Comparison of ENCODE assay signal across 16 cellular contexts in the genomic region with DNA sequence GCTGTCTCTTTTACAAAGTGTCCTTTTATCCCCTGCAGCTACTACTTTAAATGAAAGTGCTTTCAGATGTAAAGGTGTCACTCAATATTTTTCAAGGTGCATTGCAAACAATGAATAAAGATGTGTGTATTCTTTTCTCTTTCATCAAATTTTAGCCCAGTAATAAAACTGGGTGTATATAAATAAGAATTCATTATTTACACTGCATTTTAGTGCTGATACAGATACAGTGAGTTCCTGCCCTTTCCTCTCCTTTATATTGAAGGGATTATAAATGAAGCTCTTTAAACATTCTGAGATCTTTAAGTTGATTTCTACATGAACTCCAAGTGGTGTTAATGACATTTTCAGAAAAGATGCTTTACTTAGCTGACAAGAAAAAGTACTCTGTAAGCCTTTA.
DNase-seq lines count a peak whose midpoint lies in the region; ATAC-seq and TF ChIP-seq lines count a peak whose summit lies in the region.
"Had no signal": no experiment of that assay in that cellular context is flagged by ENCODE, and none has a peak within 500 bp of the region (broad histone marks: within the 10 kb centered on the region; RNA-seq: fewer than 3 reads in every experiment).

No MANE protein-coding gene starts in this region.

- no peaks in the 10 kb centered on the region for H3K9me3 ChIP-seq in neural cell (ENCODE audit: low read length)
- H3K9me3 ChIP-seq: A549; BLaER1 treated with 17β-estradiol and CSF1 and Interleukin-3, amounts not matched to agents 10 nM and 100 nM; Caco-2 had no signal

- no peaks in the 10 kb centered on the region for H3K9me2 ChIP-seq in neural cell (ENCODE audit: insufficient read depth, low read length)

- no peak overlapping the region for H3K4me3 ChIP-seq in neural cell (ENCODE audit: low read length)
- H3K4me3 ChIP-seq: A549; BLaER1 treated with 17β-estradiol and CSF1 and Interleukin-3, amounts not matched to agents 10 nM and 100 nM had no signal

- no peak overlapping the region for H2AFZ ChIP-seq in neural cell (ENCODE audit: low read depth, low read length)

- H3K27me3 ChIP-seq in neural cell (ENCODE audit: insufficient read depth, low read depth, low read length) = no peaks in the 10 kb centered on the region
- H3K27me3 ChIP-seq: BLaER1 treated with 17β-estradiol and CSF1 and Interleukin-3, amounts not matched to agents 10 nM and 100 nM had no signal

- peak; percentile 76 for TF ChIP-seq EP300 in neural cell (conservative IDR thresholded peaks at IDR 0.05; ENCODE audit: poor library complexity, severe bottlenecking)

- H3K79me2 ChIP-seq in neural cell (replicated peaks; ENCODE audit: insufficient read depth, low read length) = no peaks in the 10 kb centered on the region

- H3F3A ChIP-seq in neural cell (ENCODE audit: insufficient read depth, low read length, poor library complexity, severe bottlenecking) = no peaks in the 10 kb centered on the region

- POLR2A ChIA-PET in HEK293T (lab: Yijun Ruan, JAX) = no interaction called here

- H3K27ac ChIP-seq in neural cell (ENCODE audit: low read length) = no peak overlapping the region
- H3K27ac ChIP-seq: 22Rv1; A549; BLaER1 treated with 17β-estradiol and CSF1 and Interleukin-3, amounts not matched to agents 10 nM and 100 nM; C4-2B had no signal

- CTCF ChIA-PET in HEK293T (lab: Yijun Ruan, JAX) = no interaction called here

- no peak overlapping the region for H3K4me2 ChIP-seq in neural cell (ENCODE audit: low read length)
- H3K4me2 ChIP-seq: A549; BLaER1 treated with 17β-estradiol and CSF1 and Interleukin-3, amounts not matched to agents 10 nM and 100 nM had no signal

- TF ChIP-seq CTCF in neural cell (IDR thresholded peaks at IDR 0.05; ENCODE audit: poor library complexity, severe bottlenecking) = no peak

- TF ChIP-seq RAD21 in neural cell (conservative IDR thresholded peaks at IDR 0.05) = no peak

- H3K9ac ChIP-seq in neural cell (ENCODE audit: low read length) = no peak overlapping the region
- H3K9ac ChIP-seq: BLaER1 treated with 17β-estradiol and CSF1 and Interleukin-3, amounts not matched to agents 10 nM and 100 nM had no signal

- ATAC-seq in GM19035 (IDR thresholded peaks at IDR 0.05; ENCODE audit: unreplicated experiment) = no peak
- ATAC-seq: A549; CD8-positive, alpha-beta T cell had no signal

- no peaks in the 10 kb centered on the region for H3K36me3 ChIP-seq in neural cell (ENCODE audit: insufficient read depth, low read length)
- H3K36me3 ChIP-seq: BLaER1 treated with 17β-estradiol and CSF1 and Interleukin-3, amounts not matched to agents 10 nM and 100 nM had no signal

- peak in 2 of 3 experiments; percentile 14 to 49 for DNase-seq in NCI-H1417 (lab: John Stamatoyannopoulos, UW)
- no peak for DNase-seq in NCI-H1417 treated with DMSO at 0.1 percent for 48 hours (lab: John Stamatoyannopoulos, UW)
- no peak for DNase-seq in HEK293T (ENCODE audit: extremely low spot score)
- DNase-seq: AML-193; Caco-2; Calu3; CD4-positive, alpha-beta T cell; CD8-positive, alpha-beta T cell; DMS79 treated with DMSO at 0.1 percent for 48 hours; GF-D8 had no signal

- no peaks in the 10 kb centered on the region for H4K20me1 ChIP-seq in neural cell (ENCODE audit: insufficient read depth)
- H4K20me1 ChIP-seq: BLaER1 treated with 17β-estradiol and CSF1 and Interleukin-3, amounts not matched to agents 10 nM and 100 nM had no signal

TF ChIP-seq in HEK293T, 16 proteins besides CTCF, POLR2A, EP300 and RAD21:
- no peak for TF ChIP-seq SUZ12 (IDR thresholded peaks at IDR 0.05)
- TF ChIP-seq HDGF (IDR thresholded peaks at IDR 0.05; ENCODE audit: borderline replicate concordance) = no peak
- TF ChIP-seq ARNT (IDR thresholded peaks at IDR 0.05) = no peak
- TF ChIP-seq, protein P1, sequence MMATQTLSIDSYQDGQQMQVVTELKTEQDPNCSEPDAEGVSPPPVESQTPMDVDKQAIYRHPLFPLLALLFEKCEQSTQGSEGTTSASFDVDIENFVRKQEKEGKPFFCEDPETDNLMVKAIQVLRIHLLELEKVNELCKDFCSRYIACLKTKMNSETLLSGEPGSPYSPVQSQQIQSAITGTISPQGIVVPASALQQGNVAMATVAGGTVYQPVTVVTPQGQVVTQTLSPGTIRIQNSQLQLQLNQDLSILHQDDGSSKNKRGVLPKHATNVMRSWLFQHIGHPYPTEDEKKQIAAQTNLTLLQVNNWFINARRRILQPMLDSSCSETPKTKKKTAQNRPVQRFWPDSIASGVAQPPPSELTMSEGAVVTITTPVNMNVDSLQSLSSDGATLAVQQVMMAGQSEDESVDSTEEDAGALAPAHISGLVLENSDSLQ (IDR thresholded peaks at IDR 0.05) = 0 out of 2 replicates have a peak, but pooled peaks have one; percentile 23
- no peak for TF ChIP-seq SP1 (IDR thresholded peaks at IDR 0.05)
- no peak for TF ChIP-seq ZNF384 (IDR thresholded peaks at IDR 0.05)
- no peak for TF ChIP-seq L3MBTL2 (conservative IDR thresholded peaks at IDR 0.05)
TF ChIP-seq in HEK293T: peak in this region for 1.

TF ChIP-seq in neural cell, 6 proteins besides CTCF, POLR2A, EP300 and RAD21:
- TF ChIP-seq TAF1 (IDR thresholded peaks at IDR 0.05; ENCODE audit: low read depth) = no peak
- TF ChIP-seq, protein P2, sequence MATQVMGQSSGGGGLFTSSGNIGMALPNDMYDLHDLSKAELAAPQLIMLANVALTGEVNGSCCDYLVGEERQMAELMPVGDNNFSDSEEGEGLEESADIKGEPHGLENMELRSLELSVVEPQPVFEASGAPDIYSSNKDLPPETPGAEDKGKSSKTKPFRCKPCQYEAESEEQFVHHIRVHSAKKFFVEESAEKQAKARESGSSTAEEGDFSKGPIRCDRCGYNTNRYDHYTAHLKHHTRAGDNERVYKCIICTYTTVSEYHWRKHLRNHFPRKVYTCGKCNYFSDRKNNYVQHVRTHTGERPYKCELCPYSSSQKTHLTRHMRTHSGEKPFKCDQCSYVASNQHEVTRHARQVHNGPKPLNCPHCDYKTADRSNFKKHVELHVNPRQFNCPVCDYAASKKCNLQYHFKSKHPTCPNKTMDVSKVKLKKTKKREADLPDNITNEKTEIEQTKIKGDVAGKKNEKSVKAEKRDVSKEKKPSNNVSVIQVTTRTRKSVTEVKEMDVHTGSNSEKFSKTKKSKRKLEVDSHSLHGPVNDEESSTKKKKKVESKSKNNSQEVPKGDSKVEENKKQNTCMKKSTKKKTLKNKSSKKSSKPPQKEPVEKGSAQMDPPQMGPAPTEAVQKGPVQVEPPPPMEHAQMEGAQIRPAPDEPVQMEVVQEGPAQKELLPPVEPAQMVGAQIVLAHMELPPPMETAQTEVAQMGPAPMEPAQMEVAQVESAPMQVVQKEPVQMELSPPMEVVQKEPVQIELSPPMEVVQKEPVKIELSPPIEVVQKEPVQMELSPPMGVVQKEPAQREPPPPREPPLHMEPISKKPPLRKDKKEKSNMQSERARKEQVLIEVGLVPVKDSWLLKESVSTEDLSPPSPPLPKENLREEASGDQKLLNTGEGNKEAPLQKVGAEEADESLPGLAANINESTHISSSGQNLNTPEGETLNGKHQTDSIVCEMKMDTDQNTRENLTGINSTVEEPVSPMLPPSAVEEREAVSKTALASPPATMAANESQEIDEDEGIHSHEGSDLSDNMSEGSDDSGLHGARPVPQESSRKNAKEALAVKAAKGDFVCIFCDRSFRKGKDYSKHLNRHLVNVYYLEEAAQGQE (IDR thresholded peaks at IDR 0.05; ENCODE audit: borderline replicate concordance) = no peak
- no peak for TF ChIP-seq EZH2 (IDR thresholded peaks at IDR 0.05; ENCODE audit: borderline replicate concordance, insufficient read depth, low read length, poor library complexity, severe bottlenecking)
- TF ChIP-seq MXI1 (conservative IDR thresholded peaks at IDR 0.05; ENCODE audit: poor library complexity, severe bottlenecking) = no peak
- no peak for TF ChIP-seq POLR2AphosphoS5 (IDR thresholded peaks at IDR 0.05)

Comparison
In these comparisons a context has a peak if more than half of its experiments do, and no peak if none do; other contexts are left out.
1. DNase-seq: peak in NCI-H1417 (2 of 3); none in NCI-H1417 treated with DMSO at 0.1 percent for 48 hours (single experiment) and HEK293T (single experiment).